Comparison of ENCODE assay signal across 20 cellular contexts in genomic region chr11:86135319-86135714, GRCh38.
"Had no signal": no experiment of that assay in that cellular context is flagged by ENCODE, and none has a peak within 500 bp of the region (broad histone marks: within the 10 kb centered on the region; RNA-seq: fewer than 3 reads in every experiment).

No MANE protein-coding gene starts in this region.

- H3K9me3 ChIP-seq: body of pancreas, spleen had no signal

- H3K27ac ChIP-seq: body of pancreas, cardiac muscle cell, foreskin keratinocyte, neural progenitor cell had no signal

- H3K4me3 ChIP-seq: body of pancreas, cardiac muscle cell, neural progenitor cell had no signal

- H3K27me3 ChIP-seq: body of pancreas, cardiac muscle cell, foreskin keratinocyte, neural progenitor cell, spleen had no signal

- H3K9ac ChIP-seq: neural progenitor cell had no signal

- H3K4me2 ChIP-seq: neural progenitor cell had no signal

- H3K36me3 ChIP-seq: cardiac muscle cell, neural progenitor cell, spleen had no signal

- ATAC-seq: body of pancreas, foreskin keratinocyte had no signal

- H3K4me1 ChIP-seq: foreskin keratinocyte, neural progenitor cell had no signal

- H2AFZ ChIP-seq: neural progenitor cell had no signal

- DNase-seq: activated CD4-positive, alpha-beta memory T cell treated with anti-CD3 and anti-CD28 coated beads for 36 hours; activated CD4-positive, alpha-beta T cell treated with anti-CD3 and anti-CD28 coated beads for 48 hours; activated effector memory CD4-positive, alpha-beta T cell treated with Interleukin-2 at 50 U/mL for 16 hours; activated naive CD4-positive, alpha-beta T cell treated with anti-CD3 and anti-CD28 coated beads, Interleukin-2, amount 10 ng/mL, durations not matched to agents 7 days and 5 days; activated T-cell treated with anti-CD3 and anti-CD28 coated beads, Interleukin-2, amount 50 U/mL, for 48 hours; body of pancreas; dermis blood vessel endothelial cell; effector memory CD4-positive, alpha-beta T cell; foreskin keratinocyte; glutamatergic neuron; kidney glomerular epithelial cell; mesenchymal stem cell; naive B cell; retina; spleen; stimulated activated CD4-positive, alpha-beta T cell treated with anti-CD3 and anti-CD28 coated beads, Interleukin-4, amount 100 ng/mL, for 1 hour; stimulated activated naive CD4-positive, alpha-beta T cell; T-helper 2 cell had no signal
